ENCODE assay signal across 31 cellular contexts in the genomic region with DNA sequence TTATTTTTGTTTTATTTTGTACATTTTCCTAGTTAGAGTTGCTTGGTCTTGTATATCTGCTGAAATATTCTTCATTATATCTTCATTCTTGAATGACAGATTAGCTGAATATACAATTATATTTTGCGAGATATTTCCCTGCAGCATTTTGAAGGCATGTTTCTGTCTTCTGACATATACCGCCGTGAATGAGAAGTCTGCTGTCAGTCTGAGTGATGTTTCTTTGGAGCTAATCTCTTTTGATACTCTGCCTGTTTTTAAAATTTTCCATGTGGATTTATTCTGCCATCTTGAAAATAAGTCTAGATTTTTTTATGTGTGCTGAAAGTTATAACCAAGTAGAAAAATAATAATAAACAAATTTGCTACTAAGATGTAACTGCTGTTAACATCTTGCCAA.
DNase-seq lines count a peak whose midpoint lies in the region; ATAC-seq, FAIRE-seq and TF ChIP-seq lines count a peak whose summit lies in the region.
"Had no signal": no experiment of that assay in that cellular context is flagged by ENCODE, and none has a peak within 500 bp of the region (broad histone marks: within the 10 kb centered on the region; RNA-seq: fewer than 3 reads in every experiment).

No MANE protein-coding gene starts in this region.

- DNase-seq in A549 (ENCODE audit: low read depth in 1 of 2, low spot score in 1 of 2) (no peak), left colon (no peak), A172 (ENCODE audit: low spot score) (no peak)
- no peak for DNase-seq in stimulated activated CD4-positive, alpha-beta T cell treated with anti-CD3 and anti-CD28 coated beads, Interleukin-12 subunit alpha, Interleukin-12 subunit beta, amount 100 ng/mL, for 4 hours
- DNase-seq: 8988T; ACHN; AML-193; BE2C; C1 segment of cervical spinal cord; Caco-2; Calu3; CD4-positive, alpha-beta memory T cell; CD4-positive, alpha-beta T cell; CD4-positive, CD25-positive, alpha-beta regulatory T cell; CD8-positive, alpha-beta memory T cell; CD8-positive, alpha-beta T cell; COR-L47; DMS 273 treated with DMSO at 0.1 percent for 48 hours; DMS153; DMS53; DMS79; DMS79 treated with DMSO at 0.1 percent for 48 hours; DND-41; EL had no signal

- FAIRE-seq in A549 (lab: Jason Lieb, UNC) (peak; percentile 82), colon (lab: Jason Lieb, UNC) (peak; percentile 21)
- FAIRE-seq: D721Med had no signal

- H3K4me2 ChIP-seq in A549 (no peak overlapping the region), neural cell (ENCODE audit: low read length) (no peak overlapping the region)
- H3K4me2 ChIP-seq: BLaER1; BLaER1 treated with 17β-estradiol and CSF1 and Interleukin-3, amounts not matched to agents 10 nM and 100 nM had no signal

- no peaks in the 10 kb centered on the region for H3K9me2 ChIP-seq in neural cell (ENCODE audit: insufficient read depth, low read length)

- H4K20me1 ChIP-seq in neural cell (ENCODE audit: insufficient read depth): no peaks in the 10 kb centered on the region
- H4K20me1 ChIP-seq: BLaER1; BLaER1 treated with 17β-estradiol and CSF1 and Interleukin-3, amounts not matched to agents 10 nM and 100 nM had no signal

- no peak for TF ChIP-seq CTCF in A549 (IDR thresholded peaks at IDR 0.05)
- no peak for TF ChIP-seq CTCF in neural cell (IDR thresholded peaks at IDR 0.05; ENCODE audit: poor library complexity, severe bottlenecking)

- H2AFZ ChIP-seq in neural cell (ENCODE audit: low read depth, low read length): no peak overlapping the region

- POLR2A ChIA-PET in A549 (lab: Yijun Ruan, JAX): no interaction called here

- no peaks in the 10 kb centered on the region for H3K9me3 ChIP-seq in A549
- no peaks in the 10 kb centered on the region for H3K9me3 ChIP-seq in neural cell (ENCODE audit: low read length)
- H3K9me3 ChIP-seq: BE2C, Caco-2 had no signal

- no peak for TF ChIP-seq RAD21 in A549 (conservative IDR thresholded peaks at IDR 0.05 in 1 of 2, IDR thresholded peaks at IDR 0.05 in 1 of 2)
- TF ChIP-seq RAD21 in neural cell (conservative IDR thresholded peaks at IDR 0.05): no peak

- H3K79me2 ChIP-seq in neural cell (replicated peaks; ENCODE audit: insufficient read depth, low read length): no peaks in the 10 kb centered on the region

- no peak for TF ChIP-seq POLR2A in A549 (IDR thresholded peaks at IDR 0.05; ENCODE audit: low read length)

- H3K9ac ChIP-seq in neural cell (ENCODE audit: low read length): no peak overlapping the region
- H3K9ac ChIP-seq: BLaER1; BLaER1 treated with 17β-estradiol and CSF1 and Interleukin-3, amounts not matched to agents 10 nM and 100 nM had no signal

- no peaks in the 10 kb centered on the region for H3K27me3 ChIP-seq in neural cell (ENCODE audit: insufficient read depth, low read depth, low read length)
- H3K27me3 ChIP-seq: BE2C had no signal

- H3K4me1 ChIP-seq in A549: no peaks in the 10 kb centered on the region
- H3K4me1 ChIP-seq: BE2C; BLaER1; BLaER1 treated with 17β-estradiol and CSF1 and Interleukin-3, amounts not matched to agents 10 nM and 100 nM; Caco-2 had no signal

- H3K36me3 ChIP-seq in neural cell (ENCODE audit: insufficient read depth, low read length): no peaks in the 10 kb centered on the region
- H3K36me3 ChIP-seq: BE2C; BLaER1; BLaER1 treated with 17β-estradiol and CSF1 and Interleukin-3, amounts not matched to agents 10 nM and 100 nM had no signal

- H3K4me3 ChIP-seq in A549 (no peak overlapping the region), neural cell (ENCODE audit: low read length) (no peak overlapping the region)
- H3K4me3 ChIP-seq: BLaER1; BLaER1 treated with 17β-estradiol and CSF1 and Interleukin-3, amounts not matched to agents 10 nM and 100 nM had no signal

- no peak for ATAC-seq in A549
- ATAC-seq in left colon: no peak
- ATAC-seq: CD8-positive, alpha-beta T cell had no signal

- WGBS in A549 (ENCODE audit: missing lambda C conversion rate): 70% methylated on average over 3 of the region's 3 CpGs

- intact Hi-C loops in left colon (cut with DNase I, micrococcal nuclease): no loop called here

- TF ChIP-seq EP300 in A549 (IDR thresholded peaks at IDR 0.05) (no peak), neural cell (conservative IDR thresholded peaks at IDR 0.05; ENCODE audit: poor library complexity, severe bottlenecking) (peak; percentile 95)

- H3F3A ChIP-seq in neural cell (ENCODE audit: insufficient read depth, low read length, poor library complexity, severe bottlenecking): no peaks in the 10 kb centered on the region

- CTCF ChIA-PET in A549 (lab: Yijun Ruan, JAX): no interaction called here

- H3K27ac ChIP-seq in A549 (no peak overlapping the region), neural cell (ENCODE audit: low read length) (no peak overlapping the region)
- H3K27ac ChIP-seq: 22Rv1; BLaER1; BLaER1 treated with 17β-estradiol and CSF1 and Interleukin-3, amounts not matched to agents 10 nM and 100 nM; C4-2B had no signal

TF ChIP-seq in A549, 52 proteins besides CTCF, POLR2A, EP300 and RAD21 (continues in another document):
- TF ChIP-seq KDM5A (IDR thresholded peaks at IDR 0.05) (no peak), KDM1A (IDR thresholded peaks at IDR 0.05; ENCODE audit: low read depth) (no peak), MAFK (IDR thresholded peaks at IDR 0.05; ENCODE audit: partially characterized antibody) (no peak), MAZ (IDR thresholded peaks at IDR 0.05; ENCODE audit: borderline replicate concordance, low read depth, low read length) (no peak), EHF (CRISPR knock-in tag; IDR thresholded peaks at IDR 0.05) (no peak), FOSB (CRISPR knock-in tag; IDR thresholded peaks at IDR 0.05) (no peak), JUNB (IDR thresholded peaks at IDR 0.05) (no peak), FOSL2 (IDR thresholded peaks at IDR 0.05) (no peak), FOSL2 (CRISPR knock-in tag; IDR thresholded peaks at IDR 0.05) (no peak), HDAC2 (IDR thresholded peaks at IDR 0.05) (no peak), RNF2 (IDR thresholded peaks at IDR 0.05; ENCODE audit: borderline replicate concordance, low read depth) (no peak), RARB (CRISPR knock-in tag; IDR thresholded peaks at IDR 0.05) (no peak)
- TF ChIP-seq, protein P1, sequence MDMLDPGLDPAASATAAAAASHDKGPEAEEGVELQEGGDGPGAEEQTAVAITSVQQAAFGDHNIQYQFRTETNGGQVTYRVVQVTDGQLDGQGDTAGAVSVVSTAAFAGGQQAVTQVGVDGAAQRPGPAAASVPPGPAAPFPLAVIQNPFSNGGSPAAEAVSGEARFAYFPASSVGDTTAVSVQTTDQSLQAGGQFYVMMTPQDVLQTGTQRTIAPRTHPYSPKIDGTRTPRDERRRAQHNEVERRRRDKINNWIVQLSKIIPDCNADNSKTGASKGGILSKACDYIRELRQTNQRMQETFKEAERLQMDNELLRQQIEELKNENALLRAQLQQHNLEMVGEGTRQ (IDR thresholded peaks at IDR 0.05): no peak
- TF ChIP-seq, protein P2, sequence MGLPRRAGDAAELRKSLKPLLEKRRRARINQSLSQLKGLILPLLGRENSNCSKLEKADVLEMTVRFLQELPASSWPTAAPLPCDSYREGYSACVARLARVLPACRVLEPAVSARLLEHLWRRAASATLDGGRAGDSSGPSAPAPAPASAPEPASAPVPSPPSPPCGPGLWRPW (IDR thresholded peaks at IDR 0.05): no peak

TF ChIP-seq in neural cell, 6 proteins besides CTCF, POLR2A, EP300 and RAD21:
- TF ChIP-seq MXI1 (conservative IDR thresholded peaks at IDR 0.05; ENCODE audit: poor library complexity, severe bottlenecking) (no peak), EZH2 (IDR thresholded peaks at IDR 0.05; ENCODE audit: borderline replicate concordance, insufficient read depth, low read length, poor library complexity, severe bottlenecking) (no peak), POLR2AphosphoS5 (IDR thresholded peaks at IDR 0.05) (peak; percentile 76), SMC3 (conservative IDR thresholded peaks at IDR 0.05; ENCODE audit: poor library complexity) (no peak), TAF1 (IDR thresholded peaks at IDR 0.05; ENCODE audit: low read depth) (no peak)
- TF ChIP-seq, protein P3, sequence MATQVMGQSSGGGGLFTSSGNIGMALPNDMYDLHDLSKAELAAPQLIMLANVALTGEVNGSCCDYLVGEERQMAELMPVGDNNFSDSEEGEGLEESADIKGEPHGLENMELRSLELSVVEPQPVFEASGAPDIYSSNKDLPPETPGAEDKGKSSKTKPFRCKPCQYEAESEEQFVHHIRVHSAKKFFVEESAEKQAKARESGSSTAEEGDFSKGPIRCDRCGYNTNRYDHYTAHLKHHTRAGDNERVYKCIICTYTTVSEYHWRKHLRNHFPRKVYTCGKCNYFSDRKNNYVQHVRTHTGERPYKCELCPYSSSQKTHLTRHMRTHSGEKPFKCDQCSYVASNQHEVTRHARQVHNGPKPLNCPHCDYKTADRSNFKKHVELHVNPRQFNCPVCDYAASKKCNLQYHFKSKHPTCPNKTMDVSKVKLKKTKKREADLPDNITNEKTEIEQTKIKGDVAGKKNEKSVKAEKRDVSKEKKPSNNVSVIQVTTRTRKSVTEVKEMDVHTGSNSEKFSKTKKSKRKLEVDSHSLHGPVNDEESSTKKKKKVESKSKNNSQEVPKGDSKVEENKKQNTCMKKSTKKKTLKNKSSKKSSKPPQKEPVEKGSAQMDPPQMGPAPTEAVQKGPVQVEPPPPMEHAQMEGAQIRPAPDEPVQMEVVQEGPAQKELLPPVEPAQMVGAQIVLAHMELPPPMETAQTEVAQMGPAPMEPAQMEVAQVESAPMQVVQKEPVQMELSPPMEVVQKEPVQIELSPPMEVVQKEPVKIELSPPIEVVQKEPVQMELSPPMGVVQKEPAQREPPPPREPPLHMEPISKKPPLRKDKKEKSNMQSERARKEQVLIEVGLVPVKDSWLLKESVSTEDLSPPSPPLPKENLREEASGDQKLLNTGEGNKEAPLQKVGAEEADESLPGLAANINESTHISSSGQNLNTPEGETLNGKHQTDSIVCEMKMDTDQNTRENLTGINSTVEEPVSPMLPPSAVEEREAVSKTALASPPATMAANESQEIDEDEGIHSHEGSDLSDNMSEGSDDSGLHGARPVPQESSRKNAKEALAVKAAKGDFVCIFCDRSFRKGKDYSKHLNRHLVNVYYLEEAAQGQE (IDR thresholded peaks at IDR 0.05; ENCODE audit: borderline replicate concordance): peak; percentile 84
